ENCODE assay signal across 1 cellular context in the genomic region with DNA sequence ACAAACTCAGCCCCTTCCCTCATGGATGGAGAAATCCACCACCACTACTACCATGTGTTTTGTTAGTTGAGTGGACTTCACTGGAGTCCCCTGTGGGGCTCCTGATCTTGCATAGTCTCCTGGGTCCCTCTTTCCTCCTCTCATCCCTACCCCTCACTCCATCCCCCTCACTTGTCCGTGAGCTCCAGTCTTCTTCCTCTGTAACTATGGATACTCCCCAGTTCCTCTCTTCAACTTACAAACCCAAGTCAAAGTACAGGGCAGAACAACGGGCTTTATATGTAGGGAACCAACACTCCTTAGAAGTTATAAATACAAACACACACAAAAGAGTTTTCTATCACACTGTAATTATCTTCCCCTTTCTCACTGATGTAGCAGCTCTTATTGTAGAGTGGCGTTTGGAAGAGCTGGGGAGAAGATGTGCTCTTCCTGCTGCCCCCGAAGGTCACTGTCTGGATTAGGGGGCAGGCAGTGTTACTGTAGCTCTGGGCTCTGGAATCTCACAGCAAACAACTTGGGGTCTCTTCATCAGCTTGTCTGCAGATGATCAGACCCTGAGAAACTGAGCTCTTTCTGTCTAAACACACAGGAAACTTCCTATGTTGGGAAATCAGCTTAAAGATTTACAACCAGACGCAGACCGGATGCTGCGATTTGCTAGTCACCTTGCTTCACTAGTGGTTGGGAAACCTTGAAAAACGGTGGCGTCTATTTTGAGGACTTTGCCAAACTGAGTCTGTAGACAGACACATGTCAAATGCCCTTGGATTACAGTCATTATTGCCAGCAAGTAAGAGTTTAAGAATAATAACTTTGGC.
TF ChIP-seq lines count a peak whose summit lies in the region.

No MANE protein-coding gene starts in this region.

TF ChIP-seq in HEK293T, 16 proteins besides CTCF, POLR2A, EP300 and RAD21:
- no peak for TF ChIP-seq FOXM1 (IDR thresholded peaks at IDR 0.05; ENCODE audit: borderline replicate concordance)
- TF ChIP-seq FOXA1 (IDR thresholded peaks at IDR 0.05), result no peak
- TF ChIP-seq BHLHE40 (IDR thresholded peaks at IDR 0.05; ENCODE audit: borderline replicate concordance), result no peak
